In the genomic region with DNA sequence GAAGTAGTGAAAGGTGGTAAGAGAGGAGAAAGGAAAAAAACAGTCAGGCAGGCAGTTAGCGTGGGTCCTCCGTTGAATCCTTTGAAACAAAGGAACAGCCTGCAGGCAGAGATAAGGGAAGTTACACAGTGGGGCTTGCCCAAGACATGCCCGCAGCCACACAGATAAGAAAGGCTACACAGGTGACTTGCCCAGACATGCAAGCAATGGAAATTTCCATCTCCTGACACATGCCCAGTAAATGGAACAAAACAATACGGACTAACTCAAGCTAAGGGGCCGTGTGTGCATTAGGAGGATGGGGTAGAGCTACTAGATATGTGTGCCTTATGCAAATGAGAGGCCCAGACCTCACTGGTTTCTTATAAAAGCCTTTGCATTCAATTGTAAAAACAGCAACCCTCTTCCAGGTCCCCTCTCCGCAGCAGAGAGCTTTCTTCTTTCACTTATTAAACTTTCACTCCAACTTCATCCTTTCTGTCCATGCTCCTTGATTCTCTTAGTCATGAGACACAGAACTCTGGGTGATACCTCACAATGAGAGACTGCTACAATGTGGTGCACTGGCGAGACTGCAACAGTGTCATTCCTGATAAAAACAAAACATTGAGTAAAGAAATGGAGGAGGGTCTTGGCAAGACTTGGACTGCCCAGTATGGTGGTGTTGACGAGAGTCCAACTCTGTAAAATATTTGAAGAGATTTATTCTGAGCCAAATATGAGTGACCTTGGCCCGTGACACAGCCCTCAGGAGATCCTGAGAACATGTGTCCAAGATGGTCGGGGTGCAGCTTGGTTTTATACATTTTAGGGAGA, we compare ENCODE assay signal across 9 cellular contexts.
DNase-seq lines count a peak whose midpoint lies in the region; ATAC-seq and TF ChIP-seq lines count a peak whose summit lies in the region.
"Had no signal": no experiment of that assay in that cellular context is flagged by ENCODE, and none has a peak within 500 bp of the region (broad histone marks: within the 10 kb centered on the region; RNA-seq: fewer than 3 reads in every experiment).

No MANE protein-coding gene starts in this region.

- no peak overlapping the region for H3K4ac ChIP-seq in H9 (ENCODE audit: low read depth, low read length)

- TF ChIP-seq CTCF in H9 (conservative IDR thresholded peaks at IDR 0.05) (no peak), fibroblast of the aortic adventitia (IDR thresholded peaks at IDR 0.05; ENCODE audit: insufficient read depth, low read length) (no peak), CD14-positive monocyte (IDR thresholded peaks at IDR 0.05) (no peak)

- no peak overlapping the region for H3K23ac ChIP-seq in H9 (ENCODE audit: insufficient read length, low read depth, low read length)

- H3K9me3 Mint-ChIP-seq in H9 (peaks cover 7 to 8% of the 10 kb centered on the region in 2 experiments; a peak in 3 of 5 replicates), CD14-positive monocyte (peaks cover 0 to 18% (median 10%) of the 10 kb centered on the region in 7 donors)

- H2BK120ac ChIP-seq in H9 (ENCODE audit: low read depth, low read length, poor library complexity, severe bottlenecking): no peak overlapping the region

- no peak overlapping the region for H2BK15ac ChIP-seq in H9 (ENCODE audit: low read depth, low read length)

- H3T11ph ChIP-seq in H9 (ENCODE audit: low read length): no peak overlapping the region

- H3K4me3 Mint-ChIP-seq in H9 (peak overlapping the region in 1 of 2 experiments; percentile 19; a peak in 1 of 5 replicates), CD14-positive monocyte (peak overlapping the region in 1 of 2 donors; percentile 30)
- H3K4me3 Mint-ChIP-seq: IgD-negative memory B cell had no signal

- no peak overlapping the region for H2BK12ac ChIP-seq in H9 (ENCODE audit: insufficient read length, low read depth, low read length)

- H3K9ac ChIP-seq in H9 (ENCODE audit: extremely low read depth, insufficient read length, low read length): no peak overlapping the region

- H3K4me1 Mint-ChIP-seq in H9: peaks cover 25 to 31% of the 10 kb centered on the region in 2 experiments
- peaks cover 7% of the 10 kb centered on the region for H3K4me1 Mint-ChIP-seq in CD14-positive monocyte

- no peaks in the 10 kb centered on the region for H3K79me2 ChIP-seq in H9 (ENCODE audit: insufficient read depth, low read length)

- H3K27me3 Mint-ChIP-seq in H9 (ENCODE audit: low read depth) (peaks cover 2% of the 10 kb centered on the region; the same call in 1 of the 2 replicates), CD14-positive monocyte (ENCODE audit: low read depth in 3 of 3) (no peaks in the 10 kb centered on the region)
- H3K27me3 Mint-ChIP-seq: IgD-negative memory B cell had no signal

- H2BK20ac ChIP-seq in H9 (ENCODE audit: low read depth, low read length, poor library complexity, severe bottlenecking): no peak overlapping the region

- no peak overlapping the region for H3K14ac ChIP-seq in H9 (ENCODE audit: insufficient read depth, low read length)

- H3K56ac ChIP-seq in H9 (ENCODE audit: insufficient read length, low read depth, low read length): no peak overlapping the region

- no peak overlapping the region for H4K91ac ChIP-seq in H9 (ENCODE audit: insufficient read length, low read depth, low read length)

- intact Hi-C loops in CD14-positive monocyte (cut with micrococcal nuclease) (no loop called here), left ventricle myocardium superior (cut with micrococcal nuclease) (no loop called here)

- H4K5ac ChIP-seq in H9 (ENCODE audit: insufficient read length, low read depth, low read length): no peak overlapping the region

- no peaks in the 10 kb centered on the region for H3K9me3 ChIP-seq in H9 (ENCODE audit: control insufficient read depth, low read depth, low read length)

- DNase-seq in DMS 273 treated with DMSO at 0.1 percent for 48 hours (lab: John Stamatoyannopoulos, UW) (peak; percentile 25), H9 (peak; percentile 84), NCI-H510A treated with DMSO at 0.1 percent for 48 hours (lab: John Stamatoyannopoulos, UW) (peak; percentile 43), fibroblast of the aortic adventitia (ENCODE audit: low read depth) (peak; percentile 0), CD14-positive monocyte (ENCODE audit: low spot score) (no peak), DMS114 treated with DMSO at 0.1 percent for 48 hours (lab: John Stamatoyannopoulos, UW; ENCODE audit: unreplicated experiment) (no peak), left ventricle myocardium superior (no peak)

- no peak overlapping the region for H3K4me3 ChIP-seq in fibroblast of the aortic adventitia (ENCODE audit: low read depth, low read length)

- no peaks in the 10 kb centered on the region for H3K79me1 ChIP-seq in H9 (ENCODE audit: insufficient read depth, low read depth, low read length, poor library complexity, severe bottlenecking)

- H4K20me1 ChIP-seq in H9 (ENCODE audit: control insufficient read depth, insufficient read depth, insufficient read length): no peaks in the 10 kb centered on the region

- no peak overlapping the region for H2BK5ac ChIP-seq in H9 (ENCODE audit: insufficient read length, low read length)

- no peaks in the 10 kb centered on the region for H3K23me2 ChIP-seq in H9 (ENCODE audit: insufficient read length, low read depth, low read length, poor library complexity, severe bottlenecking)

- peak overlapping the region; percentile 8 for H3K18ac ChIP-seq in H9 (ENCODE audit: insufficient read length, low read depth, low read length)

- peaks cover 5% of the 10 kb centered on the region; the same call in 1 of the 2 replicates for H3K4me1 ChIP-seq in H9 (ENCODE audit: insufficient read depth, low read length)

- no peak overlapping the region for H2AK5ac ChIP-seq in H9 (ENCODE audit: insufficient read length, low read length)

- H3K27me3 ChIP-seq in H9 (ENCODE audit: insufficient read depth, low read length): no peaks in the 10 kb centered on the region

- H3K27ac Mint-ChIP-seq in H9 (peak overlapping the region in 2 of 3 experiments; percentile 77 to 97; a peak in 4 of 7 replicates), CD14-positive monocyte (peak overlapping the region in 2 of 7 donors; percentile 26 to 56)
- H3K27ac Mint-ChIP-seq: IgD-negative memory B cell had no signal

- H4K8ac ChIP-seq in H9 (replicated peaks; ENCODE audit: insufficient read length, low read depth, low read length): no peak overlapping the region

- no peak overlapping the region for H3K27ac ChIP-seq in H9 (ENCODE audit: insufficient read length, low read depth, low read length)

- no CpG with 5 or more reads among the region's 10 CpGs for WGBS in H9 (ENCODE audit: extremely low coverage, insufficient read length, low lambda C conversion rate)

- H3K4me2 ChIP-seq in H9 (ENCODE audit: insufficient read depth, insufficient read length, low read length): no peak overlapping the region

- ATAC-seq in HG02938 (IDR thresholded peaks at IDR 0.05; ENCODE audit: unreplicated experiment) (no peak), left ventricle myocardium superior (no peak)

- H2AFZ ChIP-seq in H9 (ENCODE audit: low read length): no peak overlapping the region

- H3K36me3 Mint-ChIP-seq in H9 (ENCODE audit: insufficient read depth in 1 of 3, low read depth in 3 of 3) (peaks cover 0 to 17% (median 9%) of the 10 kb centered on the region in 3 experiments; a peak in 6 of 7 replicates), CD14-positive monocyte (no peaks in the 10 kb centered on the region)
- H3K36me3 Mint-ChIP-seq: IgD-negative memory B cell had no signal

Comparison
In these comparisons a context has a peak if more than half of its experiments do, and no peak if none do; other contexts are left out.
1. DNase-seq: peak in DMS 273 treated with DMSO at 0.1 percent for 48 hours (single experiment), H9 (single experiment), NCI-H510A treated with DMSO at 0.1 percent for 48 hours (single experiment) and fibroblast of the aortic adventitia (single experiment); none in CD14-positive monocyte (single experiment), DMS114 treated with DMSO at 0.1 percent for 48 hours (single experiment) and left ventricle myocardium superior (single experiment).